In the genomic region with DNA sequence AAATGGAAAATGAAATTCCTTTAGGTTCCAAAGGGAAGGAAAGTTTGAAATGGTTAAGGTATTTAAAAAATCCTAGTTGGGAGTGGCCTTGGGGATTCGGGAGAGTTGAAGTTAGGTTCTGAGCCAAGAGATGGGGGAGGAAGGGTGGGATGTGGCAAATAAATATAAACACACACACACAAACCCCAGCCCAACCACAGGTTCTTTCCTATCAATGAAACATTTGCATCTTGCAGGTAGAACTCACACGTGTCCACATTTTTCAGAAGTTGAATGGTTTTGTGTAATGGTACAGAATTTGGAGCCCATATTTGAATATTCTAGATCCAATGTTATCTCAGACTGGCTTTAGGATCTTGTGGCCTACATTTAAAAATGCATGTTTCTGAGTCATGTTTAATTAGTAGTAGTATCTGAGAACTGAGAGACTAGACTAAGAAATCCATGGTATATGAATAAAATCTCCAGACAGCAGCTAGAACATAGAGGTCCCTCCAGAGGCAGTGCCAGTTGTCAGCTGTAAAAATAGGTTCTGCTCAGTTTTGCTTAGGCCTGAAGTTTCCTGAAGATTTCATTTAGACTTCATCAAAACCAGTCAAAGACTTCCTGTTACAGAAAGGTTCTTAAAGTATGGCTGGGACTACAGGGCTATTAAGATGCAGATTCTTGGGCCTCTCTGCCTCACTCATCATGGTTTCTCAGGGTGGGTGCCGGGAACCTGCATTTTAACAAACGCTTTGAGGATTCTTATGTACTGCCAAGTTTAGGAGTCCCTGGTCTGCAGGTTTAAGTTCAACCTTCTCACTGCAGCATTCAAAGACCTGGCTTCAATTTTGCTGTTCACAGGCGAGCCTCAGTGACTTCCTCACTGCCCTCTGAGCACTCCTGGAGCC, we compare ENCODE assay signal across 10 cellular contexts. TPM values are rescaled to one million over a fixed set of nuclear protein-coding genes. Genes with fewer than 3 reads are reported as not detected.
DNase-seq lines count a peak whose midpoint lies in the region; ATAC-seq and TF ChIP-seq lines count a peak whose summit lies in the region.
"Had no signal": no experiment of that assay in that cellular context is flagged by ENCODE, and none has a peak within 500 bp of the region (broad histone marks: within the 10 kb centered on the region; RNA-seq: fewer than 3 reads in every experiment).

No MANE protein-coding gene starts in this region.

- no peaks in the 10 kb centered on the region for H3K27me3 Mint-ChIP-seq in activated naive CD4-positive, alpha-beta T cell treated with anti-CD3 and anti-CD28 coated beads for 36 hours (ENCODE audit: low read depth)
- no peaks in the 10 kb centered on the region for H3K27me3 Mint-ChIP-seq in dendritic cell treated with granulocyte-macrophage colony-stimulating factor and Interleukin-4, amounts not matched to agents 40 ng/mL and 50 ng/mL, for 4 days

- H3K27ac ChIP-seq in Peyer's patch (peak overlapping the region; percentile 60 to 79 (median 70)), stomach (peak overlapping the region in 4 of 5 donors; percentile 24 to 84 (median 70))

- TF ChIP-seq CTCF in Peyer's patch (IDR thresholded peaks at IDR 0.05) (no peak), stomach (IDR thresholded peaks at IDR 0.05) (no peak)

- ATAC-seq in GM19395 (IDR thresholded peaks at IDR 0.05; ENCODE audit: unreplicated experiment), result no peak
- no peak for ATAC-seq in GM19023 (IDR thresholded peaks at IDR 0.05; ENCODE audit: unreplicated experiment)

- whole genome bisulfite sequencing in stomach, 5 donors, result 70 to 73% (median 71%) methylated on average over 5 of the region's 5 CpGs

- H3K4me3 ChIP-seq in Peyer's patch (no peak overlapping the region), stomach (no peak overlapping the region)

- peaks cover 9% of the 10 kb centered on the region for H3K36me3 Mint-ChIP-seq in activated naive CD4-positive, alpha-beta T cell treated with anti-CD3 and anti-CD28 coated beads for 36 hours (ENCODE audit: low read depth)
- peaks cover 55% of the 10 kb centered on the region for H3K36me3 Mint-ChIP-seq in dendritic cell treated with granulocyte-macrophage colony-stimulating factor and Interleukin-4, amounts not matched to agents 40 ng/mL and 50 ng/mL, for 4 days (ENCODE audit: low read depth)

- TF ChIP-seq POLR2A in Peyer's patch (IDR thresholded peaks at IDR 0.05) (no peak), stomach (IDR thresholded peaks at IDR 0.05) (no peak)

- H3K4me3 Mint-ChIP-seq in activated naive CD4-positive, alpha-beta T cell treated with anti-CD3 and anti-CD28 coated beads for 36 hours, result peak overlapping the region; percentile 83
- H3K4me3 Mint-ChIP-seq in dendritic cell treated with granulocyte-macrophage colony-stimulating factor and Interleukin-4, amounts not matched to agents 40 ng/mL and 50 ng/mL, for 4 days, result no peak overlapping the region

- peaks cover 85% of the 10 kb centered on the region for H3K4me1 Mint-ChIP-seq in activated naive CD4-positive, alpha-beta T cell treated with anti-CD3 and anti-CD28 coated beads for 36 hours (ENCODE audit: low read depth)
- peaks cover 69% of the 10 kb centered on the region for H3K4me1 Mint-ChIP-seq in dendritic cell treated with granulocyte-macrophage colony-stimulating factor and Interleukin-4, amounts not matched to agents 40 ng/mL and 50 ng/mL, for 4 days (ENCODE audit: low read depth)

- H3K27ac Mint-ChIP-seq in activated naive CD4-positive, alpha-beta T cell treated with anti-CD3 and anti-CD28 coated beads for 36 hours, result peak overlapping the region; percentile 95
- H3K27ac Mint-ChIP-seq in dendritic cell treated with granulocyte-macrophage colony-stimulating factor and Interleukin-4, amounts not matched to agents 40 ng/mL and 50 ng/mL, for 4 days, result peak overlapping the region; percentile 88

- H3K27me3 ChIP-seq in Peyer's patch (no peaks in the 10 kb centered on the region), stomach (no peaks in the 10 kb centered on the region)

- no peak for TF ChIP-seq EP300 in stomach (IDR thresholded peaks at IDR 0.05)

- CTCF ChIA-PET in activated naive CD4-positive, alpha-beta T cell treated with anti-CD3 and anti-CD28 coated beads for 36 hours (lab: Charles Lee), result interaction anchor here (1.0 to 1.8 kb wide), 2 partner anchors 19 to 20 kb away, joined by 5 to 7 read pairs; no protein-coding TSS in a partner anchor

- intact Hi-C loops in activated naive CD4-positive, alpha-beta T cell treated with anti-CD3 and anti-CD28 coated beads for 36 hours (cut with micrococcal nuclease), result loop anchor here (1.0 to 2.0 kb wide), 2 partner anchors 7 to 17 kb away; no protein-coding TSS in a partner anchor
- intact Hi-C loops in dendritic cell treated with granulocyte-macrophage colony-stimulating factor and Interleukin-4, amounts not matched to agents 40 ng/mL and 50 ng/mL, for 4 days (cut with micrococcal nuclease), result loop anchor here (10.0 kb wide), 1 partner anchor 63 kb away; no protein-coding TSS in a partner anchor
- intact Hi-C loops in stomach (cut with DNase I; ENCODE audit: low total_unique reads), result no loop called here

- H3K36me3 ChIP-seq in Peyer's patch, result no peaks in the 10 kb centered on the region
- H3K36me3 ChIP-seq in stomach, result no peaks in the 10 kb centered on the region
- H3K36me3 ChIP-seq: heart left ventricle had no signal

- H3K9me3 ChIP-seq in Peyer's patch (no peaks in the 10 kb centered on the region), stomach (no peaks in the 10 kb centered on the region)
- H3K9me3 ChIP-seq: heart left ventricle had no signal

- H3K9me3 Mint-ChIP-seq in activated naive CD4-positive, alpha-beta T cell treated with anti-CD3 and anti-CD28 coated beads for 36 hours, result peaks cover 3% of the 10 kb centered on the region
- H3K9me3 Mint-ChIP-seq in dendritic cell treated with granulocyte-macrophage colony-stimulating factor and Interleukin-4, amounts not matched to agents 40 ng/mL and 50 ng/mL, for 4 days, result no peaks in the 10 kb centered on the region

- DNase-seq in activated naive CD4-positive, alpha-beta T cell treated with anti-CD3 and anti-CD28 coated beads for 36 hours, result no peak
- DNase-seq in activated naive CD4-positive, alpha-beta T cell (lab: John Stamatoyannopoulos, UW), result no peak
- DNase-seq in Peyer's patch (peak in 1 of 3 donors; percentile 56), stomach (no peak)
- DNase-seq in stimulated activated CD4-positive, alpha-beta T cell treated with anti-CD3 and anti-CD28 coated beads, Interleukin-2, amount 100 ng/mL, for 24 hours, result no peak
- DNase-seq: heart left ventricle, NCI-H524 had no signal

- H3K4me1 ChIP-seq in Peyer's patch (peaks cover 0 to 18% (median 8%) of the 10 kb centered on the region in 4 donors), stomach (peaks cover 0 to 23% (median 16%) of the 10 kb centered on the region in 4 donors)

RNA-seq across cellular contexts. Expression of gene RUNX1, which starts 21.3 kb away (rescaled TPM):
- total RNA-seq in activated naive CD4-positive, alpha-beta T cell treated with anti-CD3 and anti-CD28 coated beads for 36 hours, result 10 to 100 TPM; 36.9 to 41.0 TPM
- total RNA-seq in Peyer's patch (10 to 100 TPM; 15.1 to 80.9 (median 24.1) TPM), stomach (100 to 1,000 TPM in 2 of 5 donors, 10 to 100 TPM in 3; 32.9 to 213 (median 83.0) TPM)
- 10 to 100 TPM in 1 of 3 donors, 1 to 10 TPM in 2; 8.0 to 10.4 (median 9.3) TPM for polyA plus RNA-seq in stomach
